ENCODE assay signal across 1 cellular context in genomic region chr6:167092672-167093339, GRCh38.
TF ChIP-seq lines count a peak whose summit lies in the region.

No MANE protein-coding gene starts in this region.

TF ChIP-seq in GM12878, 131 proteins besides CTCF, POLR2A, EP300 and RAD21 (continued from another document):
- TF ChIP-seq EED (IDR thresholded peaks at IDR 0.05; ENCODE audit: low read depth): peak; percentile 44; the same call in 1 of the 2 replicates
- no peak for TF ChIP-seq RFX5 (IDR thresholded peaks at IDR 0.05; ENCODE audit: low read depth, low read length)
- TF ChIP-seq IRF5 (IDR thresholded peaks at IDR 0.05; ENCODE audit: borderline replicate concordance): no peak
- peak; percentile 62 for TF ChIP-seq KLF5 (IDR thresholded peaks at IDR 0.05; ENCODE audit: partially characterized antibody)
- TF ChIP-seq NKRF (conservative IDR thresholded peaks at IDR 0.05): 0 out of 2 replicates have a peak, but pooled peaks have one; percentile 9
- no peak for TF ChIP-seq ATF7 (IDR thresholded peaks at IDR 0.05; ENCODE audit: low read depth)
- TF ChIP-seq ZNF687 (IDR thresholded peaks at IDR 0.05): 0 out of 2 replicates have a peak, but pooled peaks have one; percentile 22
- no peak for TF ChIP-seq E2F8 (IDR thresholded peaks at IDR 0.05; ENCODE audit: low read depth, partially characterized antibody)
- TF ChIP-seq REST (IDR thresholded peaks at IDR 0.05; ENCODE audit: low read depth, low read length): no peak
- no peak for TF ChIP-seq SIX5 (IDR thresholded peaks at IDR 0.05; ENCODE audit: low read depth, low read length, severe bottlenecking)
- TF ChIP-seq BMI1 (IDR thresholded peaks at IDR 0.05; ENCODE audit: borderline replicate concordance): 0 out of 2 replicates have a peak, but pooled peaks have one; percentile 4
- peak in 1 of 2 experiments; percentile 45; a peak in 1 of 4 replicates for TF ChIP-seq ETV6 (conservative IDR thresholded peaks at IDR 0.05 in 1 of 2, IDR thresholded peaks at IDR 0.05 in 1 of 2; ENCODE audit: borderline replicate concordance in 1 of 2, low read depth in 1 of 2)
- peak; percentile 75 for TF ChIP-seq SPI1 (IDR thresholded peaks at IDR 0.05; ENCODE audit: borderline replicate concordance, insufficient read depth, low read depth, low read length)
- TF ChIP-seq MLLT1 (IDR thresholded peaks at IDR 0.05): 0 out of 2 replicates have a peak, but pooled peaks have one; percentile 2
- TF ChIP-seq RCOR1 (conservative IDR thresholded peaks at IDR 0.05; ENCODE audit: low read depth, low read length): 0 out of 2 replicates have a peak, but pooled peaks have one; percentile 34
- TF ChIP-seq ZNF24 (IDR thresholded peaks at IDR 0.05): peak; percentile 85
- no peak for TF ChIP-seq USF1 (IDR thresholded peaks at IDR 0.05; ENCODE audit: borderline replicate concordance, extremely low read length, insufficient read depth, low read depth, low read length)
- TF ChIP-seq CREB1 (IDR thresholded peaks at IDR 0.05; ENCODE audit: low read depth): 0 out of 2 replicates have a peak, but pooled peaks have one; percentile 6
- TF ChIP-seq WRNIP1 (IDR thresholded peaks at IDR 0.05; ENCODE audit: borderline replicate concordance, low read depth, low read length): peak; percentile 9; the same call in 1 of the 2 replicates
